In genomic region chr11:28461338-28461737, GRCh38 we compare ENCODE assay signal across 22 cellular contexts.
DNase-seq lines count a peak whose midpoint lies in the region; ATAC-seq, FAIRE-seq and TF ChIP-seq lines count a peak whose summit lies in the region.
"Had no signal": no experiment of that assay in that cellular context is flagged by ENCODE, and none has a peak within 500 bp of the region (broad histone marks: within the 10 kb centered on the region; RNA-seq: fewer than 3 reads in every experiment).

No MANE protein-coding gene starts in this region.

- intact Hi-C loops in sciatic nerve (cut with DNase I): no loop called here
- intact Hi-C loops in pancreas (cut with DNase I): no loop called here

- no peaks in the 10 kb centered on the region for H3K27me3 ChIP-seq in pancreas
- H3K27me3 ChIP-seq: adrenal gland, thyroid gland had no signal

- FAIRE-seq in pancreas (lab: Jason Lieb, UNC): no peak

- peak; percentile 71 for ATAC-seq in sciatic nerve
- ATAC-seq in pancreas: no peak
- ATAC-seq in HG03457 (IDR thresholded peaks at IDR 0.05; ENCODE audit: unreplicated experiment): no peak
- ATAC-seq: activated CD4-positive, CD25-positive, alpha-beta regulatory T cell treated with anti-CD3 and anti-CD28 coated beads, Interleukin-2, amount 50 U/mL, for 24 hours; activated CD8-positive, alpha-beta T cell treated with anti-CD3 and anti-CD28 coated beads for 36 hours; GM23338 had no signal

- DNase-seq in EH (ENCODE audit: low read depth) (peak; percentile 79), M059J (ENCODE audit: low read depth) (peak; percentile 38), fibroblast of gingiva (ENCODE audit: low read depth) (peak; percentile 74), sciatic nerve (ENCODE audit: low spot score) (no peak), pancreas (no peak), NOMO-1 treated with DMSO at 0.1 percent for 48 hours (lab: John Stamatoyannopoulos, UW; ENCODE audit: unreplicated experiment) (no peak), SKM-1 (lab: John Stamatoyannopoulos, UW; ENCODE audit: unreplicated experiment) (no peak)
- DNase-seq: activated CD8-positive, alpha-beta T cell treated with anti-CD3 and anti-CD28 coated beads for 36 hours; activated gamma-delta T cell treated with Interleukin-2 at 50 U/mL for 16 hours; adrenal gland; glutamatergic neuron; left cardiac atrium; MM.1S; NCI-H146; NCI-H748 treated with DMSO at 0.1 percent for 48 hours; SHP77 treated with DMSO at 0.1 percent for 48 hours; stimulated activated CD4-positive, alpha-beta T cell treated with anti-CD3 and anti-CD28 coated beads, Interleukin-4, amount 100 ng/mL, for 24 hours; stimulated activated naive CD4-positive, alpha-beta T cell treated with Interleukin-2 at 50 U/mL for 16 hours; thyroid gland had no signal

- H3K36me3 ChIP-seq in pancreas: no peaks in the 10 kb centered on the region
- H3K36me3 ChIP-seq: adrenal gland, thyroid gland had no signal

- no peaks in the 10 kb centered on the region for H3K4me1 ChIP-seq in pancreas
- H3K4me1 ChIP-seq: adrenal gland, thyroid gland had no signal

- no peaks in the 10 kb centered on the region for H3K9me3 ChIP-seq in pancreas
- H3K9me3 ChIP-seq: adrenal gland, thyroid gland had no signal

- no peak for TF ChIP-seq CTCF in pancreas (IDR thresholded peaks at IDR 0.05)

- no peak overlapping the region for H3K27ac ChIP-seq in pancreas
- H3K27ac ChIP-seq: adrenal gland, thyroid gland had no signal

- 48 to 55% methylated on average over 1 of the region's 1 CpG for WGBS in pancreas, 2 donors

- H3K4me3 ChIP-seq in pancreas: no peak overlapping the region
- H3K4me3 ChIP-seq: adrenal gland, GM23338, thyroid gland had no signal

Comparison
In these comparisons a context has a peak if more than half of its experiments do, and no peak if none do; other contexts are left out.
1. DNase-seq: peak in EH (single experiment), M059J (single experiment) and fibroblast of gingiva (single experiment); none in sciatic nerve (single experiment), pancreas (0 of 6), NOMO-1 treated with DMSO at 0.1 percent for 48 hours (single experiment) and SKM-1 (single experiment).